In genomic region chr20:17543531-17543961, GRCh38 we compare ENCODE assay signal across 14 cellular contexts. TPM values are rescaled to one million over a fixed set of nuclear protein-coding genes. Genes with fewer than 3 reads are reported as not detected.
A peak's percentile ranks its signal among the peaks of the same experiment; 100 is the strongest.
DNase-seq lines count a peak whose midpoint lies in the region; ATAC-seq, FAIRE-seq and TF ChIP-seq lines count a peak whose summit lies in the region.
"Had no signal": no experiment of that assay in that cellular context is flagged by ENCODE, and none has a peak within 500 bp of the region (broad histone marks: within the 10 kb centered on the region; RNA-seq: fewer than 3 reads in every experiment).

No MANE protein-coding gene starts in this region.

- intact Hi-C loops in breast epithelium (cut with DNase I; ENCODE audit: low total_unique reads) (no loop called here), MCF 10A (cut with micrococcal nuclease) (no loop called here), Right ventricle myocardium superior (cut with DNase I) (no loop called here), aorta (cut with DNase I) (loop anchor here in 1 of 2 donors (2.0 kb wide), 1 partner anchor 27 kb away; the partner anchor contains the start of gene DSTN)

- TF ChIP-seq CTCF in breast epithelium (IDR thresholded peaks at IDR 0.05) (no peak), MCF 10A (IDR thresholded peaks at IDR 0.05; ENCODE audit: unreplicated experiment) (no peak), osteoblast (IDR thresholded peaks at IDR 0.05; ENCODE audit: extremely low read depth, low read depth, low read length) (no peak)

- peaks cover under 1% of the 10 kb centered on the region for H3K79me2 ChIP-seq in osteoblast (ENCODE audit: insufficient read depth, low read length)

- DNase-seq in breast epithelium (ENCODE audit: low spot score in 2 of 2) (no peak), MCF 10A (ENCODE audit: unreplicated experiment) (no peak), Right ventricle myocardium superior (no peak), osteoblast (ENCODE audit: insufficient read length, low spot score, missing footprints) (no peak), aorta (no peak), GM19239 (ENCODE audit: insufficient read length, low spot score) (no peak), NCI-H524 treated with DMSO at 0.1 percent for 48 hours (lab: John Stamatoyannopoulos, UW) (no peak)
- DNase-seq: 8988T; activated CD8-positive, alpha-beta memory T cell treated with anti-CD3 and anti-CD28 coated beads, Interleukin-2, amount 50 U/mL, for 48 hours; DMS 273 treated with DMSO at 0.1 percent for 48 hours; KG1; NCI-H2171 treated with DMSO at 0.1 percent for 48 hours had no signal

- CTCF ChIA-PET in MCF 10A (lab: Yijun Ruan, JAX): interaction anchor here (0.6 to 7.9 kb wide), 16 partner anchors 8 to 966 kb away, joined by 3 to 75 read pairs (median 4); partner anchors contain the start of genes BFSP1 and DSTN

- H3K36me3 ChIP-seq in breast epithelium (no peaks in the 10 kb centered on the region), osteoblast (ENCODE audit: insufficient read depth, low read length) (no peaks in the 10 kb centered on the region), aorta (ENCODE audit: control insufficient read depth in 1 of 2, insufficient read depth in 2 of 2, low read length in 1 of 2) (no peaks in the 10 kb centered on the region)
- H3K36me3 ChIP-seq: cardiac muscle cell had no signal

- no peak overlapping the region for H3K4me3 Mint-ChIP-seq in MCF 10A (ENCODE audit: unreplicated experiment)

- POLR2A ChIA-PET in MCF 10A (lab: Yijun Ruan, JAX): interaction anchor here (0.6 to 9.9 kb wide), 17 partner anchors 7 to 923 kb away, joined by 3 to 348 read pairs (median 5); partner anchors contain the start of genes BFSP1, DSTN, RRBP1 and ZNF133

- H3K4me1 Mint-ChIP-seq in MCF 10A (ENCODE audit: insufficient read depth, unreplicated experiment): peaks cover 25% of the 10 kb centered on the region

- peak overlapping the region; percentile 12 for H2AFZ ChIP-seq in osteoblast (ENCODE audit: low read length)

- H3K9me3 Mint-ChIP-seq in MCF 10A (ENCODE audit: unreplicated experiment): no peaks in the 10 kb centered on the region

- H3K36me3 Mint-ChIP-seq in MCF 10A (ENCODE audit: insufficient read depth, unreplicated experiment): no peaks in the 10 kb centered on the region

- BruUV-seq in MCF 10A (replicated peaks; lab: Mats Ljungman, UMichigan): no TSS peak

- H3K4me2 ChIP-seq in osteoblast (ENCODE audit: insufficient read depth, low read length): peak overlapping the region; percentile 63

- peaks cover 0 to 6% of the 10 kb centered on the region in 2 donors for H3K4me1 ChIP-seq in breast epithelium
- peaks cover 27% of the 10 kb centered on the region for H3K4me1 ChIP-seq in osteoblast (ENCODE audit: insufficient read depth, low read length)
- H3K4me1 ChIP-seq in aorta (ENCODE audit: control insufficient read depth in 1 of 2, insufficient read depth in 2 of 2, low read length in 2 of 2): peaks cover 3 to 6% of the 10 kb centered on the region in 2 donors

- H4K20me1 ChIP-seq in osteoblast (ENCODE audit: insufficient read depth, low read length): no peaks in the 10 kb centered on the region

- H3K27ac Mint-ChIP-seq in MCF 10A (ENCODE audit: low read depth, unreplicated experiment): no peak overlapping the region

- no peaks in the 10 kb centered on the region for H3K9me3 ChIP-seq in breast epithelium
- no peaks in the 10 kb centered on the region for H3K9me3 ChIP-seq in osteoblast (ENCODE audit: low read depth, low read length)
- no peaks in the 10 kb centered on the region for H3K9me3 ChIP-seq in aorta (ENCODE audit: control insufficient read depth, low read length)

- H3K27me3 ChIP-seq in breast epithelium (no peaks in the 10 kb centered on the region), osteoblast (ENCODE audit: insufficient read depth, low read length) (no peaks in the 10 kb centered on the region), aorta (ENCODE audit: control insufficient read depth in 1 of 2, insufficient read depth in 2 of 2, low read length in 1 of 2) (no peaks in the 10 kb centered on the region)
- H3K27me3 ChIP-seq: cardiac muscle cell had no signal

- ATAC-seq in Right ventricle myocardium superior (ENCODE audit: poor library complexity): peak; percentile 10
- ATAC-seq in aorta (ENCODE audit: low FRiP score): peak; percentile 55
- ATAC-seq in GM21786 (IDR thresholded peaks at IDR 0.05; ENCODE audit: unreplicated experiment): no peak

- no peak overlapping the region for H3K4me3 ChIP-seq in breast epithelium
- peak overlapping the region; percentile 27 for H3K4me3 ChIP-seq in osteoblast (ENCODE audit: insufficient read depth, low read length)
- H3K4me3 ChIP-seq in aorta (ENCODE audit: low read length in 2 of 2): no peak overlapping the region
- H3K4me3 ChIP-seq: cardiac muscle cell had no signal

- FAIRE-seq in GM19239 (lab: Jason Lieb, UNC): no peak

- TF ChIP-seq POLR2A in breast epithelium (IDR thresholded peaks at IDR 0.05): no peak

- H3K27ac ChIP-seq in breast epithelium: peak overlapping the region; percentile 75
- peak overlapping the region; percentile 95 for H3K27ac ChIP-seq in osteoblast (ENCODE audit: low read depth, low read length)
- H3K27ac ChIP-seq in aorta (ENCODE audit: low read depth in 1 of 2, low read length in 2 of 2): peak overlapping the region in 1 of 2 donors; percentile 98
- H3K27ac ChIP-seq: cardiac muscle cell had no signal

- H3K27me3 Mint-ChIP-seq in MCF 10A (ENCODE audit: insufficient read depth, unreplicated experiment): no peaks in the 10 kb centered on the region

- 56 to 74% methylated on average over 3 of the region's 3 CpGs for WGBS in aorta, 2 donors

RNA-seq across cellular contexts. Expression of gene BFSP1, which starts 12.4 kb away (rescaled TPM):
- total RNA-seq in breast epithelium (1 to 10 TPM in 2 of 3 donors, under 1 TPM in 1; 0.80 to 2.8 (median 1.6) TPM), MCF 10A (2022) (3.5 and 3.9 TPM in 2 replicates), Right ventricle myocardium superior (0.73 TPM), osteoblast (1.8 and 2.9 TPM in 2 replicates), aorta (1 to 10 TPM; 1.5 to 2.6 TPM)
- polyA plus RNA-seq in aorta: 1 to 10 TPM; 2.4 to 9.9 TPM

RNA-seq across cellular contexts. Expression of gene DSTN, which starts 26.3 kb away (rescaled TPM):
- total RNA-seq in breast epithelium: 100 to 1,000 TPM; 180 to 384 (median 272) TPM
- 217 and 280 TPM in 2 replicates for total RNA-seq in MCF 10A (2022)
- 860 TPM for total RNA-seq in Right ventricle myocardium superior
- total RNA-seq in osteoblast: 627 and 634 TPM in 2 replicates
- 1,000 to 10,000 TPM; 1,041 to 1,932 TPM for total RNA-seq in aorta
- 1,000 to 10,000 TPM; 2,289 to 5,298 TPM for polyA plus RNA-seq in aorta
